Comparison of ENCODE assay signal across 8 cellular contexts in genomic region chr11:63863620-63864019, GRCh38. TPM values are rescaled to one million over a fixed set of nuclear protein-coding genes. Genes with fewer than 3 reads are reported as not detected.
DNase-seq lines count a peak whose midpoint lies in the region; ATAC-seq and TF ChIP-seq lines count a peak whose summit lies in the region.
"Not testable (repeated sequence)": the region's sequence is repeated elsewhere in the genome, so short reads cannot be mapped to it uniquely, and the experiment has no call there.
"Had no signal": no experiment of that assay in that cellular context is flagged by ENCODE, and none has a peak within 500 bp of the region (broad histone marks: within the 10 kb centered on the region; RNA-seq: fewer than 3 reads in every experiment).

No MANE protein-coding gene starts in this region.

- H3K27ac ChIP-seq in C4-2B (peak overlapping the region; percentile 53), stomach (peak overlapping the region in 4 of 5 donors; percentile 25 to 69 (median 64))
- not testable (repeated sequence) for H3K27ac ChIP-seq in HEK293 (ENCODE audit: extremely low read depth, low read depth, low read length)

- H3K4me1 Mint-ChIP-seq in activated CD4-positive, alpha-beta T cell treated with anti-CD3 and anti-CD28 coated beads, Interleukin-2, amount 10 ng/mL, durations not matched to agents 7 days and 5 days: peaks cover 62% of the 10 kb centered on the region
- peaks cover 51% of the 10 kb centered on the region for H3K4me1 Mint-ChIP-seq in activated naive CD8-positive, alpha-beta T cell treated with anti-CD3 and anti-CD28 coated beads, Interleukin-2, amount 10 ng/mL, durations not matched to agents 7 days and 5 days

- not testable (repeated sequence) for DNase-seq in activated CD4-positive, alpha-beta T cell treated with anti-CD3 and anti-CD28 coated beads, Interleukin-2, amount 10 ng/mL, durations not matched to agents 7 days and 5 days; activated naive CD8-positive, alpha-beta T cell treated with anti-CD3 and anti-CD28 coated beads, Interleukin-2, amount 10 ng/mL, durations not matched to agents 7 days and 5 days; stomach
- DNase-seq in mucosa of descending colon (peak in 2 of 3 donors; percentile 24 to 27), posterior vena cava (ENCODE audit: low spot score) (peak; percentile 29)

- TF ChIP-seq EP300 in stomach (IDR thresholded peaks at IDR 0.05): not testable (repeated sequence)

- H3K9me3 Mint-ChIP-seq in activated CD4-positive, alpha-beta T cell treated with anti-CD3 and anti-CD28 coated beads, Interleukin-2, amount 10 ng/mL, durations not matched to agents 7 days and 5 days; activated naive CD8-positive, alpha-beta T cell treated with anti-CD3 and anti-CD28 coated beads, Interleukin-2, amount 10 ng/mL, durations not matched to agents 7 days and 5 days: not testable (repeated sequence)

- not testable (repeated sequence) for H3K36me3 ChIP-seq in HEK293 (ENCODE audit: control insufficient read depth in 2 of 2, insufficient read depth in 1 of 2, low read length in 2 of 2); mucosa of descending colon (ENCODE audit: low read depth)
- peaks cover 0 to 17% (median 14%) of the 10 kb centered on the region in 4 donors for H3K36me3 ChIP-seq in stomach

- ATAC-seq in activated naive CD8-positive, alpha-beta T cell treated with anti-CD3 and anti-CD28 coated beads, Interleukin-2, amount 10 ng/mL, durations not matched to agents 7 days and 5 days (ENCODE audit: low read depth); mucosa of descending colon: not testable (repeated sequence)

- H3K36me3 Mint-ChIP-seq in activated CD4-positive, alpha-beta T cell treated with anti-CD3 and anti-CD28 coated beads, Interleukin-2, amount 10 ng/mL, durations not matched to agents 7 days and 5 days (ENCODE audit: low read depth): peaks cover 40% of the 10 kb centered on the region
- H3K36me3 Mint-ChIP-seq in activated naive CD8-positive, alpha-beta T cell treated with anti-CD3 and anti-CD28 coated beads, Interleukin-2, amount 10 ng/mL, durations not matched to agents 7 days and 5 days: peaks cover 19% of the 10 kb centered on the region

- not testable (repeated sequence) for H3K4me3 Mint-ChIP-seq in activated CD4-positive, alpha-beta T cell treated with anti-CD3 and anti-CD28 coated beads, Interleukin-2, amount 10 ng/mL, durations not matched to agents 7 days and 5 days; activated naive CD8-positive, alpha-beta T cell treated with anti-CD3 and anti-CD28 coated beads, Interleukin-2, amount 10 ng/mL, durations not matched to agents 7 days and 5 days

- POLR2A ChIA-PET in HEK293 (lab: Yijun Ruan, JAX): interaction anchor here (2.2 kb wide), 1 partner anchor 24 kb away, joined by 6 read pairs; the partner anchor contains the start of gene MARK2
- POLR2A ChIA-PET in activated CD4-positive, alpha-beta T cell treated with anti-CD3 and anti-CD28 coated beads, Interleukin-2, amount 10 ng/mL, durations not matched to agents 7 days and 5 days (lab: Charles Lee): not testable (repeated sequence)
- POLR2A ChIA-PET in activated naive CD8-positive, alpha-beta T cell treated with anti-CD3 and anti-CD28 coated beads, Interleukin-2, amount 10 ng/mL, durations not matched to agents 7 days and 5 days (lab: Charles Lee): interaction anchor here (1.7 to 1.9 kb wide), 4 partner anchors 13 to 24 kb away, joined by 4 to 10 read pairs (median 6); partner anchors contain the start of gene MARK2

- 89 to 95% (median 92%) methylated on average over 6 of the region's 6 CpGs for WGBS in stomach, 5 donors

- CTCF ChIA-PET in HEK293 (lab: Yijun Ruan, JAX): interaction anchor here (0.7 kb wide), 1 partner anchor 43 kb away, joined by 3 read pairs; no protein-coding TSS in a partner anchor
- CTCF ChIA-PET in activated CD4-positive, alpha-beta T cell treated with anti-CD3 and anti-CD28 coated beads, Interleukin-2, amount 10 ng/mL, durations not matched to agents 7 days and 5 days (lab: Charles Lee): interaction anchor here (0.8 to 2.1 kb wide), 6 partner anchors 9 to 82 kb away, joined by 3 to 7 read pairs (median 4); no protein-coding TSS in a partner anchor

- not testable (repeated sequence) for TF ChIP-seq CTCF in C4-2B (conservative IDR thresholded peaks at IDR 0.05); HEK293 (tag by site-specific recombination; IDR thresholded peaks at IDR 0.05); mucosa of descending colon (IDR thresholded peaks at IDR 0.05); stomach (IDR thresholded peaks at IDR 0.05)

- H3K27me3 Mint-ChIP-seq in activated CD4-positive, alpha-beta T cell treated with anti-CD3 and anti-CD28 coated beads, Interleukin-2, amount 10 ng/mL, durations not matched to agents 7 days and 5 days; activated naive CD8-positive, alpha-beta T cell treated with anti-CD3 and anti-CD28 coated beads, Interleukin-2, amount 10 ng/mL, durations not matched to agents 7 days and 5 days: not testable (repeated sequence)

- intact Hi-C loops in mucosa of descending colon (cut with DNase I, micrococcal nuclease); posterior vena cava (cut with DNase I); stomach (cut with DNase I; ENCODE audit: low total_unique reads): not testable (repeated sequence)

- peak overlapping the region; percentile 75 for H3K27ac Mint-ChIP-seq in activated CD4-positive, alpha-beta T cell treated with anti-CD3 and anti-CD28 coated beads, Interleukin-2, amount 10 ng/mL, durations not matched to agents 7 days and 5 days
- H3K27ac Mint-ChIP-seq in activated naive CD8-positive, alpha-beta T cell treated with anti-CD3 and anti-CD28 coated beads, Interleukin-2, amount 10 ng/mL, durations not matched to agents 7 days and 5 days: peak overlapping the region; percentile 42

- H3K9me3 ChIP-seq in HEK293 (ENCODE audit: control insufficient read depth, insufficient read depth, low read depth, low read length); mucosa of descending colon; stomach: not testable (repeated sequence)

- TF ChIP-seq POLR2A in stomach (IDR thresholded peaks at IDR 0.05): not testable (repeated sequence)

- H3K27me3 ChIP-seq in stomach: not testable (repeated sequence)

- H3K4me1 ChIP-seq in HEK293 (ENCODE audit: control insufficient read depth, insufficient read depth, low read length) (peaks cover 18% of the 10 kb centered on the region), mucosa of descending colon (ENCODE audit: low read depth) (peaks cover 55% of the 10 kb centered on the region), stomach (peaks cover 39 to 79% (median 69%) of the 10 kb centered on the region in 4 donors)

- not testable (repeated sequence) for H3K4me3 ChIP-seq in HEK293 (ENCODE audit: low read depth, low read length); mucosa of descending colon; stomach

TF ChIP-seq in HEK293, 187 proteins besides CTCF, POLR2A, EP300 and RAD21:
- TF ChIP-seq, protein P1, sequence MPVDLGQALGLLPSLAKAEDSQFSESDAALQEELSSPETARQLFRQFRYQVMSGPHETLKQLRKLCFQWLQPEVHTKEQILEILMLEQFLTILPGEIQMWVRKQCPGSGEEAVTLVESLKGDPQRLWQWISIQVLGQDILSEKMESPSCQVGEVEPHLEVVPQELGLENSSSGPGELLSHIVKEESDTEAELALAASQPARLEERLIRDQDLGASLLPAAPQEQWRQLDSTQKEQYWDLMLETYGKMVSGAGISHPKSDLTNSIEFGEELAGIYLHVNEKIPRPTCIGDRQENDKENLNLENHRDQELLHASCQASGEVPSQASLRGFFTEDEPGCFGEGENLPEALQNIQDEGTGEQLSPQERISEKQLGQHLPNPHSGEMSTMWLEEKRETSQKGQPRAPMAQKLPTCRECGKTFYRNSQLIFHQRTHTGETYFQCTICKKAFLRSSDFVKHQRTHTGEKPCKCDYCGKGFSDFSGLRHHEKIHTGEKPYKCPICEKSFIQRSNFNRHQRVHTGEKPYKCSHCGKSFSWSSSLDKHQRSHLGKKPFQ (tag by site-specific recombination; IDR thresholded peaks at IDR 0.05): peak; percentile 52; the same call in 1 of the 2 replicates
TF ChIP-seq in HEK293: peak in this region for 1; not testable (repeated sequence) for 186.

RNA-seq across cellular contexts. Expression of gene MARK2, which starts 24.7 kb away (rescaled TPM):
- 10 to 100 TPM; 68.3 to 69.2 TPM for total RNA-seq in activated CD4-positive, alpha-beta T cell treated with anti-CD3 and anti-CD28 coated beads, Interleukin-2, amount 10 ng/mL, durations not matched to agents 7 days and 5 days
- 10 to 100 TPM; 60.6 to 62.3 TPM for total RNA-seq in activated naive CD8-positive, alpha-beta T cell treated with anti-CD3 and anti-CD28 coated beads, Interleukin-2, amount 10 ng/mL, durations not matched to agents 7 days and 5 days
- total RNA-seq in mucosa of descending colon: 100 to 1,000 TPM in 1 of 3 donors, 10 to 100 TPM in 2; 71.9 to 111 (median 94.5) TPM
- 10 to 100 TPM; 20.5 to 24.5 TPM for total RNA-seq in posterior vena cava
- 100 to 1,000 TPM in 1 of 5 donors, 10 to 100 TPM in 4; 13.8 to 128 (median 34.8) TPM for total RNA-seq in stomach
- 10 to 100 TPM in 2 of 3 donors, 1 to 10 TPM in 1; 8.8 to 18.2 (median 13.9) TPM for polyA plus RNA-seq in stomach

RNA-seq across cellular contexts. Expression of gene SPINDOC, which starts 50.4 kb away (rescaled TPM):
- total RNA-seq in activated CD4-positive, alpha-beta T cell treated with anti-CD3 and anti-CD28 coated beads, Interleukin-2, amount 10 ng/mL, durations not matched to agents 7 days and 5 days: 10 to 100 TPM; 38.4 to 40.7 TPM
- 10 to 100 TPM; 35.1 to 35.2 TPM for total RNA-seq in activated naive CD8-positive, alpha-beta T cell treated with anti-CD3 and anti-CD28 coated beads, Interleukin-2, amount 10 ng/mL, durations not matched to agents 7 days and 5 days
- 10 to 100 TPM in 1 of 3 donors, 1 to 10 TPM in 2; 5.8 to 22.3 (median 7.0) TPM for total RNA-seq in mucosa of descending colon
- 10 to 100 TPM; 11.8 to 15.1 TPM for total RNA-seq in posterior vena cava
- 10 to 100 TPM in 1 of 5 donors, 1 to 10 TPM in 3, under 1 TPM in 1; 0.45 to 13.6 (median 5.7) TPM for total RNA-seq in stomach
- polyA plus RNA-seq in stomach: 10 to 100 TPM in 1 of 3 donors, 1 to 10 TPM in 2; 4.6 to 12.1 (median 5.8) TPM

RNA-seq across cellular contexts. Expression of gene RCOR2, which starts 53.3 kb away (rescaled TPM):
- under 1 TPM; 0.12 to 0.40 TPM for total RNA-seq in activated CD4-positive, alpha-beta T cell treated with anti-CD3 and anti-CD28 coated beads, Interleukin-2, amount 10 ng/mL, durations not matched to agents 7 days and 5 days
- total RNA-seq in activated naive CD8-positive, alpha-beta T cell treated with anti-CD3 and anti-CD28 coated beads, Interleukin-2, amount 10 ng/mL, durations not matched to agents 7 days and 5 days: under 1 TPM; 0.58 to 0.74 TPM
- 1 to 10 TPM; 1.2 to 3.7 (median 1.6) TPM for total RNA-seq in mucosa of descending colon
- 1 to 10 TPM in 1 of 2 donors, under 1 TPM in 1; 0.95 to 2.7 TPM for total RNA-seq in posterior vena cava
- total RNA-seq in stomach: 1 to 10 TPM in 1 of 5 donors, under 1 TPM in 1, not detected in 3; 0.58 to 1.1 TPM
- 1 to 10 TPM in 1 of 3 donors, under 1 TPM in 2; 0.35 to 1.6 (median 0.92) TPM for polyA plus RNA-seq in stomach
- total RNA-seq: CD4-positive, alpha-beta memory T cell had no signal
- polyA plus RNA-seq: CD4-positive, alpha-beta memory T cell had no signal
